18 cellular contexts compared by ENCODE assay signal in the genomic region with DNA sequence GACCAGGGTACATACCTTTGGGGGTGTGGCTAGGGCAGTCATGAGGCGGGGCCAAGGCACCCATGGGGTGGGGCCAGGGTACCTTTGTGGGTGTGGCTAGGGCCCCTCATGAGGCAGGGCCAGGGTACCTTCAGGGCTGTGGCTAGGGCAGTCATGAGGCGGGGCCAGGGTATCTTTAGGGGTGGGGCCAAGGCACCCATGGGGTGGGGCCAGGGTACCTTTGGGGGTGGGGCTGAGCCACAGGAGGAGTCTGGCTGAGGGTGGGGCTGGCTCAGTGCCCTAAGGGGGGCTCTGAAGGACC. TPM values are rescaled to one million over a fixed set of nuclear protein-coding genes. Genes with fewer than 3 reads are reported as not detected.
DNase-seq lines count a peak whose midpoint lies in the region; ATAC-seq, FAIRE-seq and TF ChIP-seq lines count a peak whose summit lies in the region.
"Had no signal": no experiment of that assay in that cellular context is flagged by ENCODE, and none has a peak within 500 bp of the region (broad histone marks: within the 10 kb centered on the region; RNA-seq: fewer than 3 reads in every experiment).

No MANE protein-coding gene starts in this region.

- POLR2A ChIA-PET in activated CD4-positive, alpha-beta T cell treated with anti-CD3 and anti-CD28 coated beads for 36 hours (lab: Charles Lee): no interaction called here

- no peak for TF ChIP-seq CTCF in WERI-Rb-1 (IDR thresholded peaks at IDR 0.05; ENCODE audit: low read depth, low read length)

- H3K27ac ChIP-seq in WERI-Rb-1: no peak overlapping the region
- H3K27ac ChIP-seq: esophagus squamous epithelium, heart right ventricle, parathyroid adenoma, Peyer's patch had no signal

- H3K36me3 Mint-ChIP-seq in activated CD4-positive, alpha-beta T cell treated with anti-CD3 and anti-CD28 coated beads for 36 hours (ENCODE audit: low read depth): peaks cover 15% of the 10 kb centered on the region
- H3K36me3 Mint-ChIP-seq in effector memory CD8-positive, alpha-beta T cell (ENCODE audit: insufficient read depth): no peaks in the 10 kb centered on the region
- H3K36me3 Mint-ChIP-seq: T-cell had no signal

- peaks cover 40% of the 10 kb centered on the region for H3K36me3 ChIP-seq in WERI-Rb-1
- H3K36me3 ChIP-seq: Peyer's patch had no signal

- ATAC-seq in activated CD4-positive, alpha-beta T cell treated with anti-CD3 and anti-CD28 coated beads for 36 hours: peak; percentile 71
- no peak for ATAC-seq in effector memory CD8-positive, alpha-beta T cell (replicated peaks)
- ATAC-seq: heart right ventricle had no signal

- CTCF ChIA-PET in activated CD4-positive, alpha-beta T cell treated with anti-CD3 and anti-CD28 coated beads for 36 hours (lab: Charles Lee): no interaction called here

- H3K4me3 Mint-ChIP-seq in activated CD4-positive, alpha-beta T cell treated with anti-CD3 and anti-CD28 coated beads for 36 hours: no peak overlapping the region
- H3K4me3 Mint-ChIP-seq in effector memory CD8-positive, alpha-beta T cell: no peak overlapping the region
- H3K4me3 Mint-ChIP-seq: brain, T-cell had no signal

- no peak overlapping the region for H3K4me3 ChIP-seq in WERI-Rb-1 (ENCODE audit: low read depth, low read length)
- H3K4me3 ChIP-seq: esophagus squamous epithelium, heart right ventricle, Peyer's patch, smooth muscle cell had no signal

- FAIRE-seq in GM19239 (lab: Jason Lieb, UNC): no peak

- peaks cover 1% of the 10 kb centered on the region for H3K27me3 Mint-ChIP-seq in activated CD4-positive, alpha-beta T cell treated with anti-CD3 and anti-CD28 coated beads for 36 hours
- peaks cover 0 to 31% of the 10 kb centered on the region in 2 donors for H3K27me3 Mint-ChIP-seq in effector memory CD8-positive, alpha-beta T cell

- no peaks in the 10 kb centered on the region for H3K9me3 ChIP-seq in WERI-Rb-1 (ENCODE audit: severe bottlenecking)
- H3K9me3 ChIP-seq: esophagus squamous epithelium, heart right ventricle, Peyer's patch had no signal

- H3K9me3 Mint-ChIP-seq in activated CD4-positive, alpha-beta T cell treated with anti-CD3 and anti-CD28 coated beads for 36 hours (ENCODE audit: low read depth): no peaks in the 10 kb centered on the region
- no peaks in the 10 kb centered on the region for H3K9me3 Mint-ChIP-seq in effector memory CD8-positive, alpha-beta T cell
- H3K9me3 Mint-ChIP-seq: brain, T-cell had no signal

- H3K27ac Mint-ChIP-seq in activated CD4-positive, alpha-beta T cell treated with anti-CD3 and anti-CD28 coated beads for 36 hours: no peak overlapping the region
- H3K27ac Mint-ChIP-seq in effector memory CD8-positive, alpha-beta T cell: no peak overlapping the region
- H3K27ac Mint-ChIP-seq: brain, T-cell had no signal

- intact Hi-C loops in activated CD4-positive, alpha-beta T cell treated with anti-CD3 and anti-CD28 coated beads for 36 hours (cut with DNase I, micrococcal nuclease): no loop called here

- DNase-seq in activated CD4-positive, alpha-beta T cell treated with anti-CD3 and anti-CD28 coated beads for 36 hours: peak; percentile 58
- DNase-seq in activated CD4-positive, alpha-beta T cell treated with anti-CD3 and anti-CD28 coated beads, Interleukin-2, amount 50 U/mL, for 1 hour: no peak
- DNase-seq in GM19239 (ENCODE audit: insufficient read length, low spot score) (peak; percentile 53), WERI-Rb-1 (peak; percentile 59), iPS-NIHi7 (ENCODE audit: extremely low spot score) (peak; percentile 76), NCI-H2029 treated with DMSO at 0.1 percent for 48 hours (lab: John Stamatoyannopoulos, UW) (no peak), OCI-M1 (lab: John Stamatoyannopoulos, UW) (no peak)
- DNase-seq in effector memory CD8-positive, alpha-beta T cell: no peak
- DNase-seq: dermis blood vessel endothelial cell, esophagus squamous epithelium, heart right ventricle, NCI-H1694 treated with DMSO at 0.1 percent for 48 hours, NCI-H524, Peyer's patch, T-cell had no signal

- H3K4me1 Mint-ChIP-seq in activated CD4-positive, alpha-beta T cell treated with anti-CD3 and anti-CD28 coated beads for 36 hours: peaks cover 2% of the 10 kb centered on the region
- H3K4me1 Mint-ChIP-seq in effector memory CD8-positive, alpha-beta T cell (ENCODE audit: low read depth in 2 of 2): peaks cover 0 to 2% of the 10 kb centered on the region in 2 donors
- H3K4me1 Mint-ChIP-seq: brain, T-cell had no signal

- no peaks in the 10 kb centered on the region for H3K27me3 ChIP-seq in WERI-Rb-1 (ENCODE audit: insufficient read depth, low read depth, severe bottlenecking)

RNA-seq across cellular contexts. Expression of a gene that starts 3.5 kb away (rescaled TPM):
- total RNA-seq in activated CD4-positive, alpha-beta T cell treated with anti-CD3 and anti-CD28 coated beads for 36 hours: not detected
- total RNA-seq: dermis blood vessel endothelial cell, esophagus squamous epithelium, heart right ventricle, smooth muscle cell, T-cell had no signal

RNA-seq across cellular contexts. Expression of a gene that starts 8.7 kb away (rescaled TPM):
- total RNA-seq in activated CD4-positive, alpha-beta T cell treated with anti-CD3 and anti-CD28 coated beads for 36 hours: 100 to 1,000 TPM in 1 of 2 experiments, 10 to 100 TPM in 1; 82.2 to 105 TPM

RNA-seq across cellular contexts. Expression of a gene that starts 8.9 kb away (rescaled TPM):
- 10 to 100 TPM; 16.3 to 17.5 TPM for total RNA-seq in activated CD4-positive, alpha-beta T cell treated with anti-CD3 and anti-CD28 coated beads for 36 hours

RNA-seq across cellular contexts. Expression of a gene that starts 36.5 kb away (rescaled TPM):
- not detected for total RNA-seq in activated CD4-positive, alpha-beta T cell treated with anti-CD3 and anti-CD28 coated beads for 36 hours
- total RNA-seq: dermis blood vessel endothelial cell had no signal

RNA-seq across cellular contexts. Expression of a gene that starts 56.3 kb away (rescaled TPM):
- 10 to 100 TPM; 28.3 to 31.9 TPM for total RNA-seq in activated CD4-positive, alpha-beta T cell treated with anti-CD3 and anti-CD28 coated beads for 36 hours

Comparison
In these comparisons a context has a peak if more than half of its experiments do, and no peak if none do; other contexts are left out.
1. DNase-seq: peak in activated CD4-positive, alpha-beta T cell treated with anti-CD3 and anti-CD28 coated beads for 36 hours (single experiment), GM19239 (single experiment), WERI-Rb-1 (single experiment) and iPS-NIHi7 (single experiment); none in activated CD4-positive, alpha-beta T cell treated with anti-CD3 and anti-CD28 coated beads, Interleukin-2, amount 50 U/mL, for 1 hour (single experiment), effector memory CD8-positive, alpha-beta T cell (0 of 3), NCI-H2029 treated with DMSO at 0.1 percent for 48 hours (single experiment) and OCI-M1 (single experiment).